23 cellular contexts compared by ENCODE assay signal in genomic region chr13:107497661-107498060, GRCh38.
"Had no signal": no experiment of that assay in that cellular context is flagged by ENCODE, and none has a peak within 500 bp of the region (broad histone marks: within the 10 kb centered on the region; RNA-seq: fewer than 3 reads in every experiment).

No MANE protein-coding gene starts in this region.

- H3K9me3 ChIP-seq: colonic mucosa, esophagus muscularis mucosa, esophagus squamous epithelium, gastroesophageal sphincter, heart left ventricle had no signal

- H3K79me2 ChIP-seq: hepatocyte had no signal

- DNase-seq: colonic mucosa; cortex of kidney; dorsolateral prefrontal cortex; effector CD4-positive, alpha-beta T cell; effector CD8-positive, alpha-beta T cell; effector memory CD4-positive, alpha-beta T cell; effector memory CD8-positive, alpha-beta T cell; endodermal cell; erythroblast; esophagus squamous epithelium; foreskin fibroblast; foreskin keratinocyte; foreskin melanocyte; glutamatergic neuron; head of caudate nucleus; heart left ventricle; heart right ventricle had no signal

- H3K4me1 ChIP-seq: colonic mucosa, esophagus muscularis mucosa, esophagus squamous epithelium, foreskin keratinocyte, gastroesophageal sphincter, heart left ventricle, heart right ventricle had no signal

- H3K4me3 ChIP-seq: colonic mucosa, coronary artery, dorsolateral prefrontal cortex, esophagus muscularis mucosa, esophagus squamous epithelium, gastroesophageal sphincter, heart left ventricle, heart right ventricle, hepatocyte had no signal

- ATAC-seq: effector memory CD8-positive, alpha-beta T cell; esophagus mucosa; foreskin keratinocyte; gastroesophageal sphincter; heart left ventricle; heart right ventricle had no signal

- H3K36me3 ChIP-seq: colonic mucosa, esophagus muscularis mucosa, esophagus squamous epithelium, gastroesophageal sphincter, heart left ventricle, heart right ventricle had no signal

- H3K27me3 ChIP-seq: colonic mucosa, dorsolateral prefrontal cortex, esophagus muscularis mucosa, esophagus squamous epithelium, foreskin keratinocyte, gastroesophageal sphincter, heart left ventricle, heart right ventricle, hepatocyte had no signal

- H3K4me2 ChIP-seq: hepatocyte had no signal

- H3K27ac ChIP-seq: colonic mucosa, coronary artery, dorsolateral prefrontal cortex, epithelial cell of prostate, esophagus muscularis mucosa, esophagus squamous epithelium, foreskin keratinocyte, gastroesophageal sphincter, heart left ventricle, heart right ventricle, hepatocyte had no signal

- H2AFZ ChIP-seq: hepatocyte had no signal
